Comparison of ENCODE assay signal across 23 cellular contexts in genomic region chr14:100717371-100717770, GRCh38. TPM values are rescaled to one million over a fixed set of nuclear protein-coding genes. Genes with fewer than 3 reads are reported as not detected.
A peak's percentile ranks its signal among the peaks of the same experiment; 100 is the strongest.
DNase-seq lines count a peak whose midpoint lies in the region; ATAC-seq, FAIRE-seq and TF ChIP-seq lines count a peak whose summit lies in the region.
"Had no signal": no experiment of that assay in that cellular context is flagged by ENCODE, and none has a peak within 500 bp of the region (broad histone marks: within the 10 kb centered on the region; RNA-seq: fewer than 3 reads in every experiment).

No MANE protein-coding gene starts in this region.

- H3K36me3 ChIP-seq in Caco-2 (ENCODE audit: control insufficient read depth, insufficient read depth, low read length) (no peaks in the 10 kb centered on the region), endodermal cell (ENCODE audit: control insufficient read depth, insufficient read depth, low read length) (no peaks in the 10 kb centered on the region), H7 (replicated peaks; ENCODE audit: control insufficient read depth, insufficient read depth, low read length) (no peaks in the 10 kb centered on the region), gastroesophageal sphincter (no peaks in the 10 kb centered on the region)
- H3K36me3 ChIP-seq: SJCRH30 had no signal

- no peak overlapping the region for H3K4me3 ChIP-seq in Caco-2 (ENCODE audit: low read depth, low read length)
- H3K4me3 ChIP-seq in endodermal cell (ENCODE audit: low read length) = no peak overlapping the region
- no peak overlapping the region for H3K4me3 ChIP-seq in H7 (ENCODE audit: insufficient read depth, low read depth, low read length)
- no peak overlapping the region for H3K4me3 ChIP-seq in gastroesophageal sphincter
- H3K4me3 ChIP-seq: A549, SJCRH30 had no signal

- no peak for FAIRE-seq in GM19239 (lab: Jason Lieb, UNC)
- FAIRE-seq: A549, D721Med had no signal

- ATAC-seq in gastroesophageal sphincter = no peak
- ATAC-seq: A549, PC-3, T-helper 17 cell had no signal

- H3K4me1 ChIP-seq in Caco-2 = peaks cover 14% of the 10 kb centered on the region
- H3K4me1 ChIP-seq in endodermal cell (ENCODE audit: control insufficient read depth, insufficient read depth, low read length) = peaks cover 2% of the 10 kb centered on the region
- H3K4me1 ChIP-seq in gastroesophageal sphincter = no peaks in the 10 kb centered on the region
- H3K4me1 ChIP-seq: A549 had no signal

- peaks cover 12% of the 10 kb centered on the region for H3K4me1 Mint-ChIP-seq in Caco-2 (ENCODE audit: low read depth, unreplicated experiment)
- H3K4me1 Mint-ChIP-seq in endodermal cell = peaks cover 13% of the 10 kb centered on the region
- H3K4me1 Mint-ChIP-seq: CD8-positive, alpha-beta memory T cell had no signal

- H3K27me3 Mint-ChIP-seq in Caco-2 (ENCODE audit: insufficient read depth, unreplicated experiment) = peaks cover 5% of the 10 kb centered on the region
- H3K27me3 Mint-ChIP-seq in endodermal cell (ENCODE audit: insufficient read depth) = peaks cover 9% of the 10 kb centered on the region

- 87 to 93% methylated on average over 6 to 11 of the region's 11 CpGs for whole genome bisulfite sequencing in endodermal cell (ENCODE audit: insufficient coverage in 1 of 2, insufficient read length in 1 of 2), 2 experiments
- WGBS in gastroesophageal sphincter (ENCODE audit: low coverage in 1 of 2), 2 donors = 73 to 82% methylated on average over 5 to 6 of the region's 11 CpGs

- H3K27ac Mint-ChIP-seq in Caco-2 (ENCODE audit: unreplicated experiment) (peak overlapping the region; percentile 33), endodermal cell (no peak overlapping the region)
- H3K27ac Mint-ChIP-seq: CD8-positive, alpha-beta memory T cell; H9; T-helper 17 cell had no signal

- no TSS peak for BruUV-seq in Caco-2 (replicated peaks; lab: Mats Ljungman, UMichigan)

- DNase-seq in Caco-2 (no peak), KG1 (lab: John Stamatoyannopoulos, UW) (peak; percentile 41), NCI-H2171 treated with DMSO at 0.1 percent for 48 hours (lab: John Stamatoyannopoulos, UW) (peak; percentile 97), endodermal cell (no peak), GM19239 (ENCODE audit: insufficient read length, low spot score) (no peak), H7 (no peak), SKM-1 treated with dmso at 0.1 percent for 144 hours (lab: John Stamatoyannopoulos, UW; ENCODE audit: unreplicated experiment) (no peak)
- DNase-seq: C1 segment of cervical spinal cord; CD8-positive, alpha-beta memory T cell; DMS79 treated with DMSO at 0.1 percent for 48 hours; H9; NCI-H1105; NCI-H187 treated with DMSO at 0.1 percent for 48 hours; NCI-H446; NCI-H774; PC-3; SJCRH30; T-helper 17 cell had no signal

- H3K27me3 ChIP-seq in Caco-2 (replicated peaks; ENCODE audit: control insufficient read depth, insufficient read depth, low read length) = no peaks in the 10 kb centered on the region
- H3K27me3 ChIP-seq in endodermal cell (ENCODE audit: control insufficient read depth, insufficient read depth, low read length, poor library complexity, severe bottlenecking) = no peaks in the 10 kb centered on the region
- H3K27me3 ChIP-seq in H7 (ENCODE audit: control insufficient read depth, insufficient read depth, low read length) = peaks cover 2% of the 10 kb centered on the region; the same call in 1 of the 2 replicates
- H3K27me3 ChIP-seq in gastroesophageal sphincter = peaks cover 51% of the 10 kb centered on the region
- H3K27me3 ChIP-seq: SJCRH30 had no signal

- no peak overlapping the region for H3K9ac ChIP-seq in endodermal cell (ENCODE audit: extremely low read depth, low read length, poor library complexity, severe bottlenecking)

- CTCF ChIA-PET in Caco-2 (lab: Charles Lee) = no interaction called here

- H3K4me3 Mint-ChIP-seq in Caco-2 (ENCODE audit: unreplicated experiment) (no peak overlapping the region), endodermal cell (no peak overlapping the region)
- H3K4me3 Mint-ChIP-seq: CD8-positive, alpha-beta memory T cell; H9; T-helper 17 cell had no signal

- no peaks in the 10 kb centered on the region for H3K36me3 Mint-ChIP-seq in Caco-2 (ENCODE audit: insufficient read depth, unreplicated experiment)
- no peaks in the 10 kb centered on the region for H3K36me3 Mint-ChIP-seq in endodermal cell (ENCODE audit: low read depth)
- H3K36me3 Mint-ChIP-seq: CD8-positive, alpha-beta memory T cell had no signal

- no peaks in the 10 kb centered on the region for H3K9me3 Mint-ChIP-seq in Caco-2 (ENCODE audit: unreplicated experiment)
- H3K9me3 Mint-ChIP-seq in endodermal cell = peaks cover 6% of the 10 kb centered on the region
- H3K9me3 Mint-ChIP-seq: H9 had no signal

- intact Hi-C loops in Caco-2 (cut with micrococcal nuclease; ENCODE audit: unreplicated experiment) = no loop called here

- POLR2A ChIA-PET in Caco-2 (lab: Charles Lee) = no interaction called here

- no peak for TF ChIP-seq CTCF in Caco-2 (IDR thresholded peaks at IDR 0.05; ENCODE audit: insufficient read depth in 1 of 2, low read depth in 1 of 2, low read length in 1 of 2, severe bottlenecking in 1 of 2, unreplicated experiment in 1 of 2)
- no peak for TF ChIP-seq CTCF in endodermal cell (conservative IDR thresholded peaks at IDR 0.05)
- TF ChIP-seq CTCF in gastroesophageal sphincter (IDR thresholded peaks at IDR 0.05) = no peak

- no peaks in the 10 kb centered on the region for H3K9me3 ChIP-seq in Caco-2
- H3K9me3 ChIP-seq in endodermal cell (ENCODE audit: control insufficient read depth, low read length) = peaks cover 6% of the 10 kb centered on the region
- H3K9me3 ChIP-seq in gastroesophageal sphincter = peaks cover 0 to 11% (median 0%) of the 10 kb centered on the region in 3 donors
- H3K9me3 ChIP-seq: SJCRH30 had no signal

- peak overlapping the region; percentile 44 for H3K27ac ChIP-seq in endodermal cell (ENCODE audit: low read depth, low read length)
- H3K27ac ChIP-seq in gastroesophageal sphincter = no peak overlapping the region
- H3K27ac ChIP-seq: A549, SJCRH30 had no signal

- no peak for TF ChIP-seq EP300 in gastroesophageal sphincter (IDR thresholded peaks at IDR 0.05)

- TF ChIP-seq POLR2A in gastroesophageal sphincter (IDR thresholded peaks at IDR 0.05) = no peak

RNA-seq across cellular contexts. Expression of gene DLK1, which starts 9.3 kb away (rescaled TPM):
- total RNA-seq in Caco-2 (2022) = not detected in 2 replicates
- 100 to 1,000 TPM in 1 of 2 donors, 10 to 100 TPM in 1; 78.3 to 117 TPM for total RNA-seq in endodermal cell
- polyA plus RNA-seq in endodermal cell (2013, experiment 1 of 2) = 99.8 TPM
- polyA plus RNA-seq in endodermal cell (2013, experiment 2 of 2) = 92.1 TPM
- 0.37 and 1.5 TPM in 2 replicates for total RNA-seq in H7 (2014; rRNA removed; shearing (Covaris generic))
- total RNA-seq in gastroesophageal sphincter = not detected
- total RNA-seq: CD8-positive, alpha-beta memory T cell; HT1080; LHCN-M2; PC-3 had no signal
- polyA plus RNA-seq: CD8-positive, alpha-beta memory T cell had no signal

Comparison
In these comparisons a context has a peak if more than half of its experiments do, and no peak if none do; other contexts are left out.
1. DNase-seq: peak in KG1 (single experiment) and NCI-H2171 treated with DMSO at 0.1 percent for 48 hours (single experiment); none in Caco-2 (0 of 2), endodermal cell (single experiment), GM19239 (single experiment), H7 (single experiment) and SKM-1 treated with dmso at 0.1 percent for 144 hours (single experiment).
2. RNA of gene DLK1, which starts 9.3 kb away (total RNA-seq): 78.3 to 117 TPM in endodermal cell; 0.37 to 1.5 TPM in H7, not detected in Caco-2 and not detected in gastroesophageal sphincter; every median in the first group is over 10 times any median in the second.